In the genomic region with DNA sequence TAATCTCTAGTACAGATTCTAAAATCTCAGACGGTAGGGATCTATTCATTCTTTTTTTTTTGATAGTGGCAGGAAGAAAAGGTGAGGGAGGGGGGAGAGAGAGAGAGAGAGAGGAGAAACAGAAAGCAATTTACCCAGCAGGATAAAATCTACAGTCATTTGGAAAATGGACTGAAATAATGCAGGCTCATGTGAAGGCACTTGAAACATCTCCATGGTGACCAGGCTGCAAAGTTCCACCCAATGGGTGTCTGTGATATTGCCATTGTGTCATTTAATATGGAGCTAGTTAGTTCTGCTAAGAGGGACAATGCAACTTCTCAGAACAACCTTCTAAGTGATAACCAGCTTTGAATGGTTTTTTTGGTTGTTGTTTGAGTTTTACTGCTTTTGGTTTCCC, we compare ENCODE assay signal across 13 cellular contexts.
DNase-seq lines count a peak whose midpoint lies in the region; ATAC-seq and TF ChIP-seq lines count a peak whose summit lies in the region.
"Had no signal": no experiment of that assay in that cellular context is flagged by ENCODE, and none has a peak within 500 bp of the region (broad histone marks: within the 10 kb centered on the region; RNA-seq: fewer than 3 reads in every experiment).

No MANE protein-coding gene starts in this region.

- CTCF ChIA-PET in A673 (lab: Charles Lee) = interaction anchor here (1.0 kb wide), 1 partner anchor 16 kb away, joined by 9 read pairs; no protein-coding TSS in a partner anchor
- CTCF ChIA-PET in activated naive CD4-positive, alpha-beta T cell treated with anti-CD3 and anti-CD28 coated beads, Interleukin-2, amount 10 ng/mL, durations not matched to agents 7 days and 5 days (lab: Charles Lee) = no interaction called here

- 83% methylated on average over 1 of the region's 1 CpG; no CpG with 5 or more reads in 1 of the 2 experiments for WGBS in endodermal cell (ENCODE audit: insufficient coverage in 1 of 2, insufficient read length in 1 of 2), 2 experiments

- peaks cover 2% of the 10 kb centered on the region for H3K27me3 Mint-ChIP-seq in endodermal cell (ENCODE audit: insufficient read depth)
- no peaks in the 10 kb centered on the region for H3K27me3 Mint-ChIP-seq in activated naive CD4-positive, alpha-beta T cell treated with anti-CD3 and anti-CD28 coated beads, Interleukin-2, amount 10 ng/mL, durations not matched to agents 7 days and 5 days
- H3K27me3 Mint-ChIP-seq in type B pancreatic cell = no peaks in the 10 kb centered on the region

- no peak overlapping the region for H3K9ac ChIP-seq in endodermal cell (ENCODE audit: extremely low read depth, low read length, poor library complexity, severe bottlenecking)

- intact Hi-C loops in A673 (cut with micrococcal nuclease; ENCODE audit: unreplicated experiment) = no loop called here

- BruUV-seq in A673 (replicated peaks; lab: Mats Ljungman, UMichigan) = no TSS peak

- H3K36me3 Mint-ChIP-seq in endodermal cell (ENCODE audit: low read depth) (no peaks in the 10 kb centered on the region), type B pancreatic cell (no peaks in the 10 kb centered on the region)
- no peaks in the 10 kb centered on the region for H3K36me3 Mint-ChIP-seq in activated naive CD4-positive, alpha-beta T cell treated with anti-CD3 and anti-CD28 coated beads, Interleukin-2, amount 10 ng/mL, durations not matched to agents 7 days and 5 days

- no peaks in the 10 kb centered on the region for H3K27me3 ChIP-seq in A673 (replicated peaks; ENCODE audit: insufficient read depth, low read depth, low read length, poor library complexity)
- H3K27me3 ChIP-seq in endodermal cell (ENCODE audit: control insufficient read depth, insufficient read depth, low read length, poor library complexity, severe bottlenecking) = no peaks in the 10 kb centered on the region
- H3K27me3 ChIP-seq: dorsolateral prefrontal cortex had no signal

- H3K4me3 ChIP-seq in A673 (ENCODE audit: low read depth, low read length, poor library complexity, severe bottlenecking) (no peak overlapping the region), endodermal cell (ENCODE audit: low read length) (no peak overlapping the region)
- H3K4me3 ChIP-seq: dorsolateral prefrontal cortex had no signal

- H3K9me3 ChIP-seq in A673 (ENCODE audit: low read depth, low read length, poor library complexity, severe bottlenecking) (peaks cover 7% of the 10 kb centered on the region), endodermal cell (ENCODE audit: control insufficient read depth, low read length) (no peaks in the 10 kb centered on the region)

- DNase-seq in A673 (ENCODE audit: low spot score) = peak; percentile 81
- peak; percentile 13 for DNase-seq in NCI-H774 (lab: John Stamatoyannopoulos, UW)
- DNase-seq in endodermal cell = no peak
- no peak for DNase-seq in NCI-H510A (lab: John Stamatoyannopoulos, UW)
- DNase-seq in activated naive CD4-positive, alpha-beta T cell treated with anti-CD3 and anti-CD28 coated beads, Interleukin-2, amount 10 ng/mL, durations not matched to agents 7 days and 5 days = no peak
- no peak for DNase-seq in type B pancreatic cell (ENCODE audit: extremely low spot score, unreplicated experiment)
- DNase-seq: dorsolateral prefrontal cortex, NCI-H1092 treated with DMSO at 0.1 percent for 48 hours, NCI-H524, retina had no signal

- H3K27ac Mint-ChIP-seq in endodermal cell (no peak overlapping the region), type B pancreatic cell (no peak overlapping the region)
- H3K27ac Mint-ChIP-seq in activated naive CD4-positive, alpha-beta T cell treated with anti-CD3 and anti-CD28 coated beads, Interleukin-2, amount 10 ng/mL, durations not matched to agents 7 days and 5 days = no peak overlapping the region

- TF ChIP-seq CTCF in A673 (conservative IDR thresholded peaks at IDR 0.05; ENCODE audit: low read depth, low read length) (no peak), endodermal cell (conservative IDR thresholded peaks at IDR 0.05) (no peak), type B pancreatic cell (conservative IDR thresholded peaks at IDR 0.05) (no peak)

- H3K4me1 ChIP-seq in A673 (ENCODE audit: insufficient read depth, low read length, poor library complexity, severe bottlenecking) = peaks cover 5% of the 10 kb centered on the region
- H3K4me1 ChIP-seq in endodermal cell (ENCODE audit: control insufficient read depth, insufficient read depth, low read length) = no peaks in the 10 kb centered on the region

- POLR2A ChIA-PET in A673 (lab: Charles Lee; ENCODE audit: low non-redundant PET) = no interaction called here

- H3K27ac ChIP-seq in A673 (ENCODE audit: low read depth, low read length, poor library complexity, severe bottlenecking) (no peak overlapping the region), endodermal cell (ENCODE audit: low read depth, low read length) (no peak overlapping the region)
- H3K27ac ChIP-seq: dorsolateral prefrontal cortex had no signal

- H3K4me3 Mint-ChIP-seq in endodermal cell (no peak overlapping the region), type B pancreatic cell (no peak overlapping the region)
- H3K4me3 Mint-ChIP-seq in activated naive CD4-positive, alpha-beta T cell treated with anti-CD3 and anti-CD28 coated beads, Interleukin-2, amount 10 ng/mL, durations not matched to agents 7 days and 5 days = no peak overlapping the region

- H3K9me3 Mint-ChIP-seq in endodermal cell = no peaks in the 10 kb centered on the region
- no peaks in the 10 kb centered on the region for H3K9me3 Mint-ChIP-seq in activated naive CD4-positive, alpha-beta T cell treated with anti-CD3 and anti-CD28 coated beads, Interleukin-2, amount 10 ng/mL, durations not matched to agents 7 days and 5 days
- H3K9me3 Mint-ChIP-seq in type B pancreatic cell = peaks cover 5% of the 10 kb centered on the region

- ATAC-seq in GM18870 (IDR thresholded peaks at IDR 0.05; ENCODE audit: unreplicated experiment) = peak; percentile 93
- ATAC-seq in HG02884 (IDR thresholded peaks at IDR 0.05; ENCODE audit: unreplicated experiment) = peak; percentile 70
- ATAC-seq: left lobe of liver had no signal

- H3K36me3 ChIP-seq in A673 (ENCODE audit: insufficient read depth, low read length, poor library complexity, severe bottlenecking) (no peaks in the 10 kb centered on the region), endodermal cell (ENCODE audit: control insufficient read depth, insufficient read depth, low read length) (no peaks in the 10 kb centered on the region)

- H3K4me1 Mint-ChIP-seq in endodermal cell (no peaks in the 10 kb centered on the region), type B pancreatic cell (ENCODE audit: unreplicated experiment) (peaks cover 5% of the 10 kb centered on the region)
- peaks cover 2% of the 10 kb centered on the region for H3K4me1 Mint-ChIP-seq in activated naive CD4-positive, alpha-beta T cell treated with anti-CD3 and anti-CD28 coated beads, Interleukin-2, amount 10 ng/mL, durations not matched to agents 7 days and 5 days

Comparison
In these comparisons a context has a peak if more than half of its experiments do, and no peak if none do; other contexts are left out.
1. DNase-seq: peak in A673 (single experiment) and NCI-H774 (single experiment); none in endodermal cell (single experiment), NCI-H510A (single experiment), activated naive CD4-positive, alpha-beta T cell treated with anti-CD3 and anti-CD28 coated beads, Interleukin-2, amount 10 ng/mL, durations not matched to agents 7 days and 5 days (single experiment) and type B pancreatic cell (single experiment).